ENCODE assay signal across 8 cellular contexts in genomic region chr10:35447693-35448407, GRCh38.
DNase-seq lines count a peak whose midpoint lies in the region; ATAC-seq and TF ChIP-seq lines count a peak whose summit lies in the region.

No MANE protein-coding gene starts in this region.

- no peaks in the 10 kb centered on the region for H3K27me3 ChIP-seq in Panc1 (ENCODE audit: control insufficient read depth, insufficient read depth, low read length)
- no peaks in the 10 kb centered on the region for H3K27me3 ChIP-seq in uterus

- H3K4me1 Mint-ChIP-seq in chondrocyte (ENCODE audit: low read depth) = peaks cover 73% of the 10 kb centered on the region
- H3K4me1 Mint-ChIP-seq in memory B cell = peaks cover 46% of the 10 kb centered on the region

- peaks cover 4% of the 10 kb centered on the region for H3K36me3 Mint-ChIP-seq in chondrocyte (ENCODE audit: low read depth)
- peaks cover 15% of the 10 kb centered on the region for H3K36me3 Mint-ChIP-seq in memory B cell

- TF ChIP-seq POLR2A in uterus (IDR thresholded peaks at IDR 0.05) = no peak

- H3K4me3 ChIP-seq in Panc1 (ENCODE audit: low read depth in 2 of 2, low read length in 2 of 2) = no peak overlapping the region
- H3K4me3 ChIP-seq in uterus = no peak overlapping the region

- H3K9me3 Mint-ChIP-seq in chondrocyte (ENCODE audit: low read depth) (peaks cover 9% of the 10 kb centered on the region), memory B cell (peaks cover 14% of the 10 kb centered on the region)

- no TSS peak for BruUV-seq in Panc1 (replicated peaks; lab: Mats Ljungman, UMichigan)

- H3K4me1 ChIP-seq in Panc1 (ENCODE audit: control insufficient read depth, insufficient read depth, low read length) = peaks cover 14% of the 10 kb centered on the region
- peaks cover 0 to 7% of the 10 kb centered on the region in 2 donors for H3K4me1 ChIP-seq in uterus

- peak overlapping the region; percentile 94 for H3K27ac Mint-ChIP-seq in chondrocyte (ENCODE audit: unreplicated experiment)
- H3K27ac Mint-ChIP-seq in memory B cell = peak overlapping the region; percentile 75

- intact Hi-C loops in Panc1 (cut with micrococcal nuclease; ENCODE audit: unreplicated experiment) (no loop called here), uterus (cut with DNase I; ENCODE audit: low total_unique reads) (no loop called here)

- H3K36me3 ChIP-seq in Panc1 (ENCODE audit: control insufficient read depth, insufficient read depth, low read length) (no peaks in the 10 kb centered on the region), uterus (no peaks in the 10 kb centered on the region)

- CTCF ChIA-PET in Panc1 (lab: Charles Lee) = no interaction called here

- TF ChIP-seq CTCF in Panc1 (IDR thresholded peaks at IDR 0.05) (no peak), chondrocyte (IDR thresholded peaks at IDR 0.05) (no peak), uterus (IDR thresholded peaks at IDR 0.05) (no peak)

- in situ Hi-C loops in Panc1 (cut with HindIII; ENCODE audit: low pct_unique_long_range_greater_than_20kb, low sequenced_read_pairs) = no loop called here

- ATAC-seq in Panc1 (peak; percentile 54; the same call in 1 of the 2 replicates), memory B cell (ENCODE audit: low read depth) (no peak), HG03520 (IDR thresholded peaks at IDR 0.05; ENCODE audit: unreplicated experiment) (no peak), GM21786 (IDR thresholded peaks at IDR 0.05; ENCODE audit: unreplicated experiment) (no peak)

- H3K9me3 ChIP-seq in Panc1 (ENCODE audit: control insufficient read depth, insufficient read depth, low read depth, low read length) = peaks cover 6% of the 10 kb centered on the region; the same call in 1 of the 2 replicates
- H3K9me3 ChIP-seq in uterus = peaks cover 0 to 7% of the 10 kb centered on the region in 2 donors

- H3K4me3 Mint-ChIP-seq in chondrocyte (ENCODE audit: unreplicated experiment) = peak overlapping the region; percentile 29
- H3K4me3 Mint-ChIP-seq in memory B cell = no peak overlapping the region

- peak overlapping the region; percentile 52; the same call in 1 of the 2 replicates for H3K27ac ChIP-seq in Panc1 (ENCODE audit: low read length)
- H3K27ac ChIP-seq in uterus = peak overlapping the region; percentile 60 to 62

- DNase-seq in NCI-H510A treated with DMSO at 0.1 percent for 48 hours (lab: John Stamatoyannopoulos, UW) = peak; percentile 37
- DNase-seq in NCI-H510A (lab: John Stamatoyannopoulos, UW) = no peak
- no peak for DNase-seq in Panc1 (ENCODE audit: low read depth, low spot score)
- no peak for DNase-seq in chondrocyte (ENCODE audit: low spot score)
- DNase-seq in memory B cell (ENCODE audit: low spot score in 2 of 2) = no peak
- no peak for DNase-seq in uterus

- POLR2A ChIA-PET in Panc1 (lab: Charles Lee) = no interaction called here

- no peaks in the 10 kb centered on the region for H3K27me3 Mint-ChIP-seq in chondrocyte (ENCODE audit: low read depth)
- H3K27me3 Mint-ChIP-seq in memory B cell = no peaks in the 10 kb centered on the region
